ENCODE assay signal across 8 cellular contexts in genomic region chr9:120892177-120892747, GRCh38. TPM values are rescaled to one million over a fixed set of nuclear protein-coding genes. Genes with fewer than 3 reads are reported as not detected.
A peak's percentile ranks its signal among the peaks of the same experiment; 100 is the strongest.
DNase-seq lines count a peak whose midpoint lies in the region; ATAC-seq and TF ChIP-seq lines count a peak whose summit lies in the region.

No MANE protein-coding gene starts in this region.

- no peak for TF ChIP-seq CTCF in transverse colon (IDR thresholded peaks at IDR 0.05)
- no peak for TF ChIP-seq CTCF in lower leg skin (IDR thresholded peaks at IDR 0.05)
- no peak for TF ChIP-seq CTCF in upper lobe of left lung (IDR thresholded peaks at IDR 0.05)

- TF ChIP-seq EP300 in transverse colon (IDR thresholded peaks at IDR 0.05; ENCODE audit: low read depth): no peak
- TF ChIP-seq EP300 in upper lobe of left lung (IDR thresholded peaks at IDR 0.05): no peak

- H3K9me3 Mint-ChIP-seq in activated naive CD4-positive, alpha-beta T cell treated with anti-CD3 and anti-CD28 coated beads, Interleukin-2, amount 50 U/mL, for 72 hours: peaks cover 0 to 3% of the 10 kb centered on the region in 2 donors

- H3K27ac ChIP-seq in transverse colon (peak overlapping the region; percentile 50 to 70 (median 59)), upper lobe of left lung (peak overlapping the region in 1 of 4 donors; percentile 53)

- peaks cover 0 to 15% of the 10 kb centered on the region in 2 donors for H3K36me3 Mint-ChIP-seq in activated naive CD4-positive, alpha-beta T cell treated with anti-CD3 and anti-CD28 coated beads, Interleukin-2, amount 50 U/mL, for 72 hours

- 21 to 41% methylated on average over 1 to 12 of the region's 12 CpGs for WGBS in transverse colon (ENCODE audit: low coverage in 1 of 2), 2 donors
- 65 to 77% methylated on average over 12 of the region's 12 CpGs for WGBS in lower leg skin, 2 donors
- WGBS in upper lobe of left lung, 2 donors: 54 to 58% methylated on average over 12 of the region's 12 CpGs

- H3K27ac Mint-ChIP-seq in activated naive CD4-positive, alpha-beta T cell treated with anti-CD3 and anti-CD28 coated beads, Interleukin-2, amount 50 U/mL, for 72 hours: peak overlapping the region; percentile 94 to 99

- H3K4me1 ChIP-seq in transverse colon: peaks cover 9 to 45% (median 24%) of the 10 kb centered on the region in 4 donors
- H3K4me1 ChIP-seq in upper lobe of left lung: peaks cover 6 to 22% (median 12%) of the 10 kb centered on the region in 4 donors

- intact Hi-C loops in transverse colon (cut with DNase I; ENCODE audit: low total_unique reads): no loop called here
- intact Hi-C loops in left ventricle myocardium superior (cut with micrococcal nuclease): no loop called here
- intact Hi-C loops in lower leg skin (cut with DNase I; ENCODE audit: low total_unique reads): no loop called here

- in situ Hi-C loops in transverse colon (cut with MboI; ENCODE audit: low pct_ligation_motif_present in 1 of 4, low pct_unique_long_range_greater_than_20kb in 1 of 4, low sequenced_read_pairs in 3 of 4): no loop called here

- H3K36me3 ChIP-seq in transverse colon (no peaks in the 10 kb centered on the region), upper lobe of left lung (no peaks in the 10 kb centered on the region)

- H3K9me3 ChIP-seq in transverse colon (no peaks in the 10 kb centered on the region), upper lobe of left lung (no peaks in the 10 kb centered on the region)

- H3K4me3 ChIP-seq in transverse colon (no peak overlapping the region), lower leg skin (ENCODE audit: low read depth, poor library complexity, severe bottlenecking) (no peak overlapping the region), upper lobe of left lung (no peak overlapping the region)

- peak; percentile 71 for DNase-seq in activated effector memory CD4-positive, alpha-beta T cell treated with anti-CD3 and anti-CD28 coated beads, Interleukin-2, amount 50 U/mL, for 16 hours
- no peak for DNase-seq in activated effector memory CD4-positive, alpha-beta T cell treated with Interleukin-2 at 50 U/mL for 16 hours
- DNase-seq in activated naive CD4-positive, alpha-beta T cell treated with anti-CD3 and anti-CD28 coated beads, Interleukin-2, amount 50 U/mL, for 72 hours (ENCODE audit: low spot score in 2 of 2): no peak
- no peak for DNase-seq in transverse colon
- no peak for DNase-seq in left ventricle myocardium superior
- no peak for DNase-seq in lower leg skin (ENCODE audit: low spot score in 2 of 2)
- no peak for DNase-seq in upper lobe of left lung

- ATAC-seq in HG03066 (IDR thresholded peaks at IDR 0.05; ENCODE audit: low read depth, unreplicated experiment): peak; percentile 30
- ATAC-seq in activated naive CD4-positive, alpha-beta T cell treated with anti-CD3 and anti-CD28 coated beads, Interleukin-2, amount 50 U/mL, for 72 hours: peak; percentile 26 to 44
- ATAC-seq in left ventricle myocardium superior: no peak
- ATAC-seq in upper lobe of left lung (ENCODE audit: low FRiP score in 2 of 2): no peak

- H3K27me3 ChIP-seq in transverse colon: no peaks in the 10 kb centered on the region
- no peaks in the 10 kb centered on the region for H3K27me3 ChIP-seq in upper lobe of left lung

- TF ChIP-seq POLR2A in transverse colon (IDR thresholded peaks at IDR 0.05) (no peak), lower leg skin (IDR thresholded peaks at IDR 0.05) (no peak), upper lobe of left lung (IDR thresholded peaks at IDR 0.05) (no peak)

RNA-seq across cellular contexts. Expression of gene PHF19, which starts 15.3 kb away (rescaled TPM):
- 100 to 1,000 TPM; 305 to 312 TPM for total RNA-seq in activated naive CD4-positive, alpha-beta T cell treated with anti-CD3 and anti-CD28 coated beads, Interleukin-2, amount 50 U/mL, for 72 hours
- total RNA-seq in transverse colon: 10 to 100 TPM in 2 of 4 donors, 1 to 10 TPM in 2; 6.7 to 11.1 (median 9.3) TPM
- 9.5 TPM for total RNA-seq in left ventricle myocardium superior
- 10 to 100 TPM; 11.5 to 22.1 (median 17.8) TPM for total RNA-seq in lower leg skin
- total RNA-seq in upper lobe of left lung: 10 to 100 TPM in 5 of 6 donors, 1 to 10 TPM in 1; 8.0 to 42.4 (median 19.2) TPM

RNA-seq across cellular contexts. Expression of gene TRAF1, which starts 34.3 kb away (rescaled TPM):
- 100 to 1,000 TPM in 1 of 2 donors, 10 to 100 TPM in 1; 99.5 to 100 TPM for total RNA-seq in activated naive CD4-positive, alpha-beta T cell treated with anti-CD3 and anti-CD28 coated beads, Interleukin-2, amount 50 U/mL, for 72 hours
- total RNA-seq in transverse colon (1 to 10 TPM; 2.2 to 7.2 (median 4.3) TPM), left ventricle myocardium superior (2.4 TPM), lower leg skin (1 to 10 TPM; 2.6 to 4.9 (median 4.7) TPM), upper lobe of left lung (10 to 100 TPM in 2 of 6 donors, 1 to 10 TPM in 4; 2.9 to 29.3 (median 6.6) TPM)

RNA-seq across cellular contexts. Expression of gene PSMD5, which starts 49.5 kb away (rescaled TPM):
- 10 to 100 TPM; 74.9 to 75.2 TPM for total RNA-seq in activated naive CD4-positive, alpha-beta T cell treated with anti-CD3 and anti-CD28 coated beads, Interleukin-2, amount 50 U/mL, for 72 hours
- total RNA-seq in transverse colon: 10 to 100 TPM; 25.3 to 36.6 (median 28.7) TPM
- 14.0 TPM for total RNA-seq in left ventricle myocardium superior
- total RNA-seq in lower leg skin: 10 to 100 TPM; 30.1 to 63.7 (median 33.9) TPM
- 10 to 100 TPM; 11.4 to 56.8 (median 40.1) TPM for total RNA-seq in upper lobe of left lung

Comparison
In these comparisons a context has a peak if more than half of its experiments do, and no peak if none do; other contexts are left out.
1. ATAC-seq: peak in HG03066 (single experiment) and activated naive CD4-positive, alpha-beta T cell treated with anti-CD3 and anti-CD28 coated beads, Interleukin-2, amount 50 U/mL, for 72 hours (2 of 2); none in left ventricle myocardium superior (single experiment) and upper lobe of left lung (0 of 2).
2. RNA of gene PHF19, which starts 15.3 kb away (total RNA-seq): 305 to 312 TPM in activated naive CD4-positive, alpha-beta T cell treated with anti-CD3 and anti-CD28 coated beads, Interleukin-2, amount 50 U/mL, for 72 hours; 8.0 to 42.4 TPM in upper lobe of left lung, 11.5 to 22.1 TPM in lower leg skin, 6.7 to 11.1 TPM in transverse colon and 9.5 TPM in left ventricle myocardium superior (single experiment); every median in the first group is over 4 times any median in the second.